Comparison of ENCODE assay signal across 9 cellular contexts in genomic region chr17:3475812-3476686, GRCh38. TPM values are rescaled to one million over a fixed set of nuclear protein-coding genes. Genes with fewer than 3 reads are reported as not detected.
DNase-seq lines count a peak whose midpoint lies in the region; ATAC-seq and TF ChIP-seq lines count a peak whose summit lies in the region.
"Had no signal": no experiment of that assay in that cellular context is flagged by ENCODE, and none has a peak within 500 bp of the region (broad histone marks: within the 10 kb centered on the region; RNA-seq: fewer than 3 reads in every experiment).

ASPA (plus strand) TSS chr17:3475997; CDS start chr17:3476160, 163 bp downstream.

- TF ChIP-seq POLR2A in breast epithelium (IDR thresholded peaks at IDR 0.05) (no peak), stomach (IDR thresholded peaks at IDR 0.05) (no peak)

- no peak within 1 kb of the TSS for H2AFZ ChIP-seq in neural progenitor cell (replicated peaks)

- H3F3A ChIP-seq in neural progenitor cell (ENCODE audit: low read depth), result no peaks in the 10 kb centered on the region

- H3K4me1 ChIP-seq in HAP-1 (peaks cover 11% of the 10 kb centered on the region), breast epithelium (no peaks in the 10 kb centered on the region), stomach (peaks cover 5 to 21% (median 14%) of the 10 kb centered on the region in 4 donors), neural progenitor cell (no peaks in the 10 kb centered on the region)

- H3K27me3 ChIP-seq in HAP-1 (ENCODE audit: low read depth), result peaks cover 15% of the 10 kb centered on the region
- H3K27me3 ChIP-seq in breast epithelium, result no peaks in the 10 kb centered on the region
- H3K27me3 ChIP-seq in layer of hippocampus (ENCODE audit: control insufficient read depth, insufficient read depth, low read length), result no peaks in the 10 kb centered on the region
- H3K27me3 ChIP-seq in stomach, result no peaks in the 10 kb centered on the region
- H3K27me3 ChIP-seq in neural progenitor cell, result no peaks in the 10 kb centered on the region

- intact Hi-C loops in breast epithelium (cut with DNase I; ENCODE audit: low total_unique reads) (no loop called here), stomach (cut with DNase I; ENCODE audit: low total_unique reads) (no loop called here)

- H3K79me2 ChIP-seq in neural progenitor cell (ENCODE audit: low read depth), result no peaks in the 10 kb centered on the region

- TF ChIP-seq CTCF in breast epithelium (IDR thresholded peaks at IDR 0.05) (no peak), stomach (IDR thresholded peaks at IDR 0.05) (no peak), neural progenitor cell (IDR thresholded peaks at IDR 0.05) (no peak)

- H3K4me2 ChIP-seq in neural progenitor cell, result no peak within 1 kb of the TSS

- no peaks in the 10 kb centered on the region for H3K36me3 ChIP-seq in HAP-1 (replicated peaks)
- no peaks in the 10 kb centered on the region for H3K36me3 ChIP-seq in breast epithelium
- no peaks in the 10 kb centered on the region for H3K36me3 ChIP-seq in stomach
- no peaks in the 10 kb centered on the region for H3K36me3 ChIP-seq in neural progenitor cell

- peak; percentile 26 to 69 for DNase-seq in HAP-1 (ENCODE audit: low spot score in 2 of 2)
- no peak for DNase-seq in breast epithelium (ENCODE audit: low spot score in 2 of 2)
- DNase-seq in stomach, result no peak
- no peak for DNase-seq in NCI-H1436 treated with DMSO at 0.1 percent for 48 hours (lab: John Stamatoyannopoulos, UW)
- DNase-seq in neural progenitor cell (ENCODE audit: low spot score), result no peak
- DNase-seq: activated effector memory CD4-positive, alpha-beta T cell treated with Interleukin-2 at 50 U/mL for 16 hours had no signal

- H3K4me3 ChIP-seq in HAP-1 (no peak within 1 kb of the TSS), breast epithelium (peak within 1 kb of the TSS; percentile 36 to 60 (median 40)), stomach (peak within 1 kb of the TSS; percentile 31 to 43 (median 38)), neural progenitor cell (no peak within 1 kb of the TSS)

- WGBS in stomach, 5 donors, result 14 to 30% (median 19%) methylated on average over 7 of the region's 7 CpGs

- H3K9me3 Mint-ChIP-seq in neural progenitor cell, result no peaks in the 10 kb centered on the region

- no peak within 1 kb of the TSS for H3K9ac ChIP-seq in neural progenitor cell

- in situ Hi-C loops in HAP-1 (cut with MboI; ENCODE audit: low sequenced_read_pairs), result no loop called here

- H4K20me1 ChIP-seq in neural progenitor cell (ENCODE audit: low read depth), result no peaks in the 10 kb centered on the region

- H3K9me3 ChIP-seq in HAP-1, result no peaks in the 10 kb centered on the region
- no peaks in the 10 kb centered on the region for H3K9me3 ChIP-seq in breast epithelium
- no peaks in the 10 kb centered on the region for H3K9me3 ChIP-seq in stomach
- no peaks in the 10 kb centered on the region for H3K9me3 ChIP-seq in neural progenitor cell (ENCODE audit: low read depth)

- TF ChIP-seq EP300 in stomach (IDR thresholded peaks at IDR 0.05), result no peak

- H3K27me3 Mint-ChIP-seq in neural progenitor cell (ENCODE audit: insufficient read depth, low read depth), result peaks cover 2% of the 10 kb centered on the region

- no peaks in the 10 kb centered on the region for H3K36me3 Mint-ChIP-seq in neural progenitor cell

- peaks cover 24% of the 10 kb centered on the region for H3K4me1 Mint-ChIP-seq in neural progenitor cell

- H3K27ac Mint-ChIP-seq in neural progenitor cell, result no peak within 1 kb of the TSS

- H3K27ac ChIP-seq in breast epithelium, result peak within 1 kb of the TSS; percentile 34 to 62
- peak within 1 kb of the TSS; percentile 73 for H3K27ac ChIP-seq in layer of hippocampus (ENCODE audit: low read depth, low read length)
- H3K27ac ChIP-seq in stomach, result peak within 1 kb of the TSS; percentile 31 to 81 (median 72)
- no peak within 1 kb of the TSS for H3K27ac ChIP-seq in neural progenitor cell

- ATAC-seq in GM19351 (IDR thresholded peaks at IDR 0.05; ENCODE audit: unreplicated experiment) (no peak), GM19324 (IDR thresholded peaks at IDR 0.05; ENCODE audit: low FRiP score, unreplicated experiment) (no peak)

- H3K4me3 Mint-ChIP-seq in neural progenitor cell, result no peak within 1 kb of the TSS

RNA-seq across cellular contexts. Expression of gene ASPA, which starts in this region (rescaled TPM):
- 1 to 10 TPM in 2 of 3 donors, under 1 TPM in 1; 0.98 to 3.8 (median 1.6) TPM for total RNA-seq in breast epithelium
- total RNA-seq in stomach, result 1 to 10 TPM in 4 of 5 donors, not detected in 1; 2.7 to 7.3 (median 4.7) TPM
- polyA plus RNA-seq in stomach, result 1 to 10 TPM in 2 of 3 donors, under 1 TPM in 1; 0.53 to 3.1 (median 2.2) TPM
- not detected in 2 replicates for total RNA-seq in neural progenitor cell (ENCODE audit: low replicate concordance)

Comparison
In these comparisons a context has a peak if more than half of its experiments do, and no peak if none do; other contexts are left out.
1. DNase-seq: peak in HAP-1 (2 of 2); none in breast epithelium (0 of 2), stomach (single experiment), NCI-H1436 treated with DMSO at 0.1 percent for 48 hours (single experiment) and neural progenitor cell (single experiment).
2. H3K4me3 ChIP-seq: peak in breast epithelium (3 of 3) and stomach (4 of 4); none in HAP-1 (single experiment) and neural progenitor cell (single experiment).